In genomic region chr10:101569465-101569837, GRCh38 we compare ENCODE assay signal across 1 cellular context.
A peak's percentile ranks its signal among the peaks of the same experiment; 100 is the strongest.
TF ChIP-seq lines count a peak whose summit lies in the region.

No MANE protein-coding gene starts in this region.

TF ChIP-seq in H1, 55 proteins besides CTCF, POLR2A, EP300 and RAD21:
- TF ChIP-seq NRF1 (IDR thresholded peaks at IDR 0.05; ENCODE audit: low read depth, low read length) = no peak
- TF ChIP-seq TEAD4 (IDR thresholded peaks at IDR 0.05; ENCODE audit: low read depth, low read length) = no peak
- TF ChIP-seq SIRT6 (IDR thresholded peaks at IDR 0.05; ENCODE audit: low read length) = no peak
- peak; percentile 4 for TF ChIP-seq CTBP2 (IDR thresholded peaks at IDR 0.05; ENCODE audit: borderline replicate concordance, insufficient read depth, insufficient read length, low read length)
- no peak for TF ChIP-seq MAX (IDR thresholded peaks at IDR 0.05)
- no peak for TF ChIP-seq EZH2 (IDR thresholded peaks at IDR 0.05; ENCODE audit: low read depth, low read length, severe bottlenecking)
- TF ChIP-seq HDAC2 (IDR thresholded peaks at IDR 0.05; ENCODE audit: borderline replicate concordance in 1 of 2, low read depth in 2 of 2, low read length in 2 of 2) = no peak
- TF ChIP-seq SP1 (IDR thresholded peaks at IDR 0.05; ENCODE audit: low read depth, low read length) = no peak
- TF ChIP-seq CBX5 (IDR thresholded peaks at IDR 0.05; ENCODE audit: low read depth, low read length) = no peak
- TF ChIP-seq BCL11A (IDR thresholded peaks at IDR 0.05; ENCODE audit: low read depth in 2 of 2, low read length in 2 of 2) = no peak
- TF ChIP-seq KDM4A (IDR thresholded peaks at IDR 0.05; ENCODE audit: low read depth, low read length, severe bottlenecking) = peak; percentile 7
- no peak for TF ChIP-seq RFX5 (IDR thresholded peaks at IDR 0.05; ENCODE audit: borderline replicate concordance, low read depth, low read length)
- TF ChIP-seq SAP30 (IDR thresholded peaks at IDR 0.05; ENCODE audit: insufficient read depth, insufficient replicate concordance, low read length) = peak; percentile 22
- TF ChIP-seq, protein P1, sequence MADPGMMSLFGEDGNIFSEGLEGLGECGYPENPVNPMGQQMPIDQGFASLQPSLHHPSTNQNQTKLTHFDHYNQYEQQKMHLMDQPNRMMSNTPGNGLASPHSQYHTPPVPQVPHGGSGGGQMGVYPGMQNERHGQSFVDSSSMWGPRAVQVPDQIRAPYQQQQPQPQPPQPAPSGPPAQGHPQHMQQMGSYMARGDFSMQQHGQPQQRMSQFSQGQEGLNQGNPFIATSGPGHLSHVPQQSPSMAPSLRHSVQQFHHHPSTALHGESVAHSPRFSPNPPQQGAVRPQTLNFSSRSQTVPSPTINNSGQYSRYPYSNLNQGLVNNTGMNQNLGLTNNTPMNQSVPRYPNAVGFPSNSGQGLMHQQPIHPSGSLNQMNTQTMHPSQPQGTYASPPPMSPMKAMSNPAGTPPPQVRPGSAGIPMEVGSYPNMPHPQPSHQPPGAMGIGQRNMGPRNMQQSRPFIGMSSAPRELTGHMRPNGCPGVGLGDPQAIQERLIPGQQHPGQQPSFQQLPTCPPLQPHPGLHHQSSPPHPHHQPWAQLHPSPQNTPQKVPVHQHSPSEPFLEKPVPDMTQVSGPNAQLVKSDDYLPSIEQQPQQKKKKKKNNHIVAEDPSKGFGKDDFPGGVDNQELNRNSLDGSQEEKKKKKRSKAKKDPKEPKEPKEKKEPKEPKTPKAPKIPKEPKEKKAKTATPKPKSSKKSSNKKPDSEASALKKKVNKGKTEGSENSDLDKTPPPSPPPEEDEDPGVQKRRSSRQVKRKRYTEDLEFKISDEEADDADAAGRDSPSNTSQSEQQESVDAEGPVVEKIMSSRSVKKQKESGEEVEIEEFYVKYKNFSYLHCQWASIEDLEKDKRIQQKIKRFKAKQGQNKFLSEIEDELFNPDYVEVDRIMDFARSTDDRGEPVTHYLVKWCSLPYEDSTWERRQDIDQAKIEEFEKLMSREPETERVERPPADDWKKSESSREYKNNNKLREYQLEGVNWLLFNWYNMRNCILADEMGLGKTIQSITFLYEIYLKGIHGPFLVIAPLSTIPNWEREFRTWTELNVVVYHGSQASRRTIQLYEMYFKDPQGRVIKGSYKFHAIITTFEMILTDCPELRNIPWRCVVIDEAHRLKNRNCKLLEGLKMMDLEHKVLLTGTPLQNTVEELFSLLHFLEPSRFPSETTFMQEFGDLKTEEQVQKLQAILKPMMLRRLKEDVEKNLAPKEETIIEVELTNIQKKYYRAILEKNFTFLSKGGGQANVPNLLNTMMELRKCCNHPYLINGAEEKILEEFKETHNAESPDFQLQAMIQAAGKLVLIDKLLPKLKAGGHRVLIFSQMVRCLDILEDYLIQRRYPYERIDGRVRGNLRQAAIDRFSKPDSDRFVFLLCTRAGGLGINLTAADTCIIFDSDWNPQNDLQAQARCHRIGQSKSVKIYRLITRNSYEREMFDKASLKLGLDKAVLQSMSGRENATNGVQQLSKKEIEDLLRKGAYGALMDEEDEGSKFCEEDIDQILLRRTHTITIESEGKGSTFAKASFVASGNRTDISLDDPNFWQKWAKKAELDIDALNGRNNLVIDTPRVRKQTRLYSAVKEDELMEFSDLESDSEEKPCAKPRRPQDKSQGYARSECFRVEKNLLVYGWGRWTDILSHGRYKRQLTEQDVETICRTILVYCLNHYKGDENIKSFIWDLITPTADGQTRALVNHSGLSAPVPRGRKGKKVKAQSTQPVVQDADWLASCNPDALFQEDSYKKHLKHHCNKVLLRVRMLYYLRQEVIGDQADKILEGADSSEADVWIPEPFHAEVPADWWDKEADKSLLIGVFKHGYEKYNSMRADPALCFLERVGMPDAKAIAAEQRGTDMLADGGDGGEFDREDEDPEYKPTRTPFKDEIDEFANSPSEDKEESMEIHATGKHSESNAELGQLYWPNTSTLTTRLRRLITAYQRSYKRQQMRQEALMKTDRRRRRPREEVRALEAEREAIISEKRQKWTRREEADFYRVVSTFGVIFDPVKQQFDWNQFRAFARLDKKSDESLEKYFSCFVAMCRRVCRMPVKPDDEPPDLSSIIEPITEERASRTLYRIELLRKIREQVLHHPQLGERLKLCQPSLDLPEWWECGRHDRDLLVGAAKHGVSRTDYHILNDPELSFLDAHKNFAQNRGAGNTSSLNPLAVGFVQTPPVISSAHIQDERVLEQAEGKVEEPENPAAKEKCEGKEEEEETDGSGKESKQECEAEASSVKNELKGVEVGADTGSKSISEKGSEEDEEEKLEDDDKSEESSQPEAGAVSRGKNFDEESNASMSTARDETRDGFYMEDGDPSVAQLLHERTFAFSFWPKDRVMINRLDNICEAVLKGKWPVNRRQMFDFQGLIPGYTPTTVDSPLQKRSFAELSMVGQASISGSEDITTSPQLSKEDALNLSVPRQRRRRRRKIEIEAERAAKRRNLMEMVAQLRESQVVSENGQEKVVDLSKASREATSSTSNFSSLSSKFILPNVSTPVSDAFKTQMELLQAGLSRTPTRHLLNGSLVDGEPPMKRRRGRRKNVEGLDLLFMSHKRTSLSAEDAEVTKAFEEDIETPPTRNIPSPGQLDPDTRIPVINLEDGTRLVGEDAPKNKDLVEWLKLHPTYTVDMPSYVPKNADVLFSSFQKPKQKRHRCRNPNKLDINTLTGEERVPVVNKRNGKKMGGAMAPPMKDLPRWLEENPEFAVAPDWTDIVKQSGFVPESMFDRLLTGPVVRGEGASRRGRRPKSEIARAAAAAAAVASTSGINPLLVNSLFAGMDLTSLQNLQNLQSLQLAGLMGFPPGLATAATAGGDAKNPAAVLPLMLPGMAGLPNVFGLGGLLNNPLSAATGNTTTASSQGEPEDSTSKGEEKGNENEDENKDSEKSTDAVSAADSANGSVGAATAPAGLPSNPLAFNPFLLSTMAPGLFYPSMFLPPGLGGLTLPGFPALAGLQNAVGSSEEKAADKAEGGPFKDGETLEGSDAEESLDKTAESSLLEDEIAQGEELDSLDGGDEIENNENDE (IDR thresholded peaks at IDR 0.05; ENCODE audit: insufficient replicate concordance, low read length) = no peak
- no peak for TF ChIP-seq RXRA (IDR thresholded peaks at IDR 0.05; ENCODE audit: insufficient read depth, low read depth, low read length)
- TF ChIP-seq CHD2 (IDR thresholded peaks at IDR 0.05; ENCODE audit: low read length) = no peak
- no peak for TF ChIP-seq JUN (IDR thresholded peaks at IDR 0.05; ENCODE audit: low read depth, low read length)
- TF ChIP-seq SIN3A (conservative IDR thresholded peaks at IDR 0.05 in 1 of 2, IDR thresholded peaks at IDR 0.05 in 1 of 2; ENCODE audit: low read depth in 1 of 2, low read length in 2 of 2) = 0 out of 4 replicates have a peak, but pooled peaks of 1 of the 2 experiments have one; percentile 31
- no peak for TF ChIP-seq FOSL1 (IDR thresholded peaks at IDR 0.05; ENCODE audit: insufficient read depth, low read depth, low read length)
